Comparison of ENCODE assay signal across 1 cellular context in genomic region chr13:110564472-110564985, GRCh38.
TF ChIP-seq lines count a peak whose summit lies in the region.

No MANE protein-coding gene starts in this region.

TF ChIP-seq in GM23338, 12 proteins besides CTCF, POLR2A, EP300 and RAD21 (continued from another document):
- TF ChIP-seq POLR2AphosphoS5 (IDR thresholded peaks at IDR 0.05; ENCODE audit: low read depth) (no peak), EZH2 (IDR thresholded peaks at IDR 0.05; ENCODE audit: low read depth, unreplicated experiment) (no peak), JUNB (IDR thresholded peaks at IDR 0.05; ENCODE audit: unreplicated experiment) (no peak), ZNF331 (CRISPR knock-in tag; IDR thresholded peaks at IDR 0.05; ENCODE audit: low read depth) (no peak), NANOG (IDR thresholded peaks at IDR 0.05; ENCODE audit: borderline replicate concordance) (no peak), REST (IDR thresholded peaks at IDR 0.05; ENCODE audit: unreplicated experiment) (no peak), EZH2phosphoT487 (IDR thresholded peaks at IDR 0.05; ENCODE audit: unreplicated experiment) (no peak)
